In the genomic region with DNA sequence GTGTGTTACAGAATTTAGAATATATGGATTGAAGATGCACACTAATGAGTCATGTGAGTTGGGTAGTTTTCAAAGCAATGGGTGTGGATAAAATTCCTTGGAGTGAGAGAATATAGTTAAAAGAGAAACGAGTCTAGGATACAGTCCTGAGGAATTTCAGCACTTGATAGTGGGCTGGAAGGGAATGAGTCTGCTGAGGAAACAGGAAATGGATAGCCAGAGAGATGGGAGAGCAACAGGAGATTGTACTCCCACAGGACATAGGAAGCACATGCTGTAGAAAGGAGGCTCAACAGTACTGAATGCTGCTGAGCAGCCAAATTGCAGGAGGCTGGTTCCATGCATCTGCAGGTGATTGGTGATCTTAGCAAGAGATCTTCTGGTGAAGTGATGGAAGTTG, we compare ENCODE assay signal across 18 cellular contexts.
"Had no signal": no experiment of that assay in that cellular context is flagged by ENCODE, and none has a peak within 500 bp of the region (broad histone marks: within the 10 kb centered on the region; RNA-seq: fewer than 3 reads in every experiment).

No MANE protein-coding gene starts in this region.

- H3K36me3 ChIP-seq: upper lobe of left lung had no signal

- ATAC-seq: activated CD8-positive, alpha-beta memory T cell treated with anti-CD3 and anti-CD28 coated beads, Interleukin-2, amount 10 ng/mL, durations not matched to agents 7 days and 5 days; activated naive CD4-positive, alpha-beta T cell treated with anti-CD3 and anti-CD28 coated beads, Interleukin-2, amount 50 U/mL, for 72 hours; effector memory CD8-positive, alpha-beta T cell; left colon; natural killer cell; sciatic nerve had no signal

- H3K27ac ChIP-seq: upper lobe of left lung had no signal

- H3K4me3 ChIP-seq: upper lobe of left lung had no signal

- H3K36me3 Mint-ChIP-seq: activated CD8-positive, alpha-beta memory T cell treated with anti-CD3 and anti-CD28 coated beads, Interleukin-2, amount 10 ng/mL, durations not matched to agents 7 days and 5 days; activated naive CD4-positive, alpha-beta T cell treated with anti-CD3 and anti-CD28 coated beads, Interleukin-2, amount 50 U/mL, for 72 hours; immature natural killer cell; natural killer cell had no signal

- H3K4me1 Mint-ChIP-seq: activated CD8-positive, alpha-beta memory T cell treated with anti-CD3 and anti-CD28 coated beads, Interleukin-2, amount 10 ng/mL, durations not matched to agents 7 days and 5 days; immature natural killer cell; natural killer cell had no signal

- DNase-seq: activated CD4-positive, alpha-beta T cell treated with anti-CD3 and anti-CD28 coated beads, Interleukin-2, amount 50 U/mL, for 4 hours; activated CD4-positive, CD25-positive, alpha-beta regulatory T cell treated with anti-CD3 and anti-CD28 coated beads, Interleukin-2, amount 50 U/mL, for 72 hours; activated CD8-positive, alpha-beta memory T cell treated with anti-CD3 and anti-CD28 coated beads, Interleukin-2, amount 10 ng/mL, durations not matched to agents 7 days and 5 days; activated effector memory CD4-positive, alpha-beta T cell treated with Interleukin-2 at 50 U/mL for 16 hours; activated T-cell treated with anti-CD3 and anti-CD28 coated beads, Interleukin-2, amount 50 U/mL, for 24 hours; anterior cingulate cortex; effector memory CD8-positive, alpha-beta T cell; immature natural killer cell; left colon; natural killer cell; occipital lobe; stimulated activated CD4-positive, alpha-beta T cell treated with anti-CD3 and anti-CD28 coated beads, Interleukin-12 subunit alpha, Interleukin-12 subunit beta, amount 100 ng/mL, for 4 hours; stimulated activated CD4-positive, alpha-beta T cell treated with anti-CD3 and anti-CD28 coated beads, Interleukin-2, amount 100 ng/mL, for 48 hours; T-helper 9 cell; upper lobe of left lung had no signal

- H3K9me3 ChIP-seq: upper lobe of left lung had no signal

- H3K4me3 Mint-ChIP-seq: activated CD8-positive, alpha-beta memory T cell treated with anti-CD3 and anti-CD28 coated beads, Interleukin-2, amount 10 ng/mL, durations not matched to agents 7 days and 5 days; activated T-cell treated with anti-CD3 and anti-CD28 coated beads, Interleukin-2, amount 50 U/mL, for 24 hours; effector memory CD8-positive, alpha-beta T cell; immature natural killer cell; natural killer cell; stimulated activated naive CD8-positive, alpha-beta T cell treated with anti-CD3 and anti-CD28 coated beads, Interleukin-15, Interleukin-2, amounts not matched to agents 100 ng/mL and 50 ng/mL, for 24 hours had no signal

- H3K27me3 ChIP-seq: upper lobe of left lung had no signal

- H3K27ac Mint-ChIP-seq: activated CD8-positive, alpha-beta memory T cell treated with anti-CD3 and anti-CD28 coated beads, Interleukin-2, amount 10 ng/mL, durations not matched to agents 7 days and 5 days; activated naive CD4-positive, alpha-beta T cell treated with anti-CD3 and anti-CD28 coated beads, Interleukin-2, amount 50 U/mL, for 72 hours; activated T-cell treated with anti-CD3 and anti-CD28 coated beads, Interleukin-2, amount 50 U/mL, for 24 hours; effector memory CD8-positive, alpha-beta T cell; immature natural killer cell; natural killer cell; stimulated activated naive CD8-positive, alpha-beta T cell treated with anti-CD3 and anti-CD28 coated beads, Interleukin-15, Interleukin-2, amounts not matched to agents 100 ng/mL and 50 ng/mL, for 24 hours had no signal
